16 cellular contexts compared by ENCODE assay signal in the genomic region with DNA sequence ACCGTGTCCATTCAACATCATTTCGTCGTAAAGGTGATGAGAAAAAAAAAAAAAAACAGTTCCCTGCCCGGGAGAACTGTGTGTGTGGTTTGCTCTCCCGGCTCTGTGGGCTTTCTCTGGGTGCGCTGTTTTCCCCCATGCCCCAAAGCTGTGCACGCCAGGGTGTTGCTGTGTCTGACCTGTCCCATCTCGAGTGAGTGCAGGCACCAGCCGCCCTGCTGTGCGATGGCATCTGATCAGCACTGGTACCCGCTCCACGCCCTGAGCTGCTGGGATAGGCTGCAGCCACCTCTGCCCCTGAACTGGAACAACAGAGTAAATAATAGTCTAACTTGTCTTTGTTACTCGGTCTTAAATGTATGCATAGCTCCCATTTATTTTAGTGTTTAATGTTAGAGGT. TPM values are rescaled to one million over a fixed set of nuclear protein-coding genes. Genes with fewer than 3 reads are reported as not detected.
DNase-seq lines count a peak whose midpoint lies in the region; ATAC-seq and TF ChIP-seq lines count a peak whose summit lies in the region.
"Had no signal": no experiment of that assay in that cellular context is flagged by ENCODE, and none has a peak within 500 bp of the region (broad histone marks: within the 10 kb centered on the region; RNA-seq: fewer than 3 reads in every experiment).

No MANE protein-coding gene starts in this region.

- TF ChIP-seq CTCF in chondrocyte (IDR thresholded peaks at IDR 0.05) (no peak), neural progenitor cell (IDR thresholded peaks at IDR 0.05) (no peak), type B pancreatic cell (conservative IDR thresholded peaks at IDR 0.05) (no peak)
- TF ChIP-seq CTCF in CD8-positive, alpha-beta T cell (IDR thresholded peaks at IDR 0.05), result no peak

- no peak overlapping the region for H3K27ac ChIP-seq in neural progenitor cell
- H3K27ac ChIP-seq in CD8-positive, alpha-beta T cell (ENCODE audit: low read depth, low read length), result no peak overlapping the region
- H3K27ac ChIP-seq: 22Rv1, GM23248 had no signal

- POLR2A ChIA-PET in CD8-positive, alpha-beta T cell (lab: Charles Lee), result no interaction called here

- no peaks in the 10 kb centered on the region for H3K9me3 Mint-ChIP-seq in activated T-cell treated with anti-CD3 and anti-CD28 coated beads, Interleukin-2, amount 50 U/mL, for 24 hours
- H3K9me3 Mint-ChIP-seq in activated T-cell treated with anti-CD3 and anti-CD28 coated beads, Interleukin-2, amount 50 U/mL, for 72 hours, result no peaks in the 10 kb centered on the region
- H3K9me3 Mint-ChIP-seq in chondrocyte (ENCODE audit: low read depth) (no peaks in the 10 kb centered on the region), neural progenitor cell (peaks cover 2% of the 10 kb centered on the region), type B pancreatic cell (no peaks in the 10 kb centered on the region)
- H3K9me3 Mint-ChIP-seq in CD8-positive, alpha-beta T cell, result no peaks in the 10 kb centered on the region
- H3K9me3 Mint-ChIP-seq: CD8-positive, alpha-beta memory T cell had no signal

- H3F3A ChIP-seq in neural progenitor cell (ENCODE audit: low read depth), result peaks cover 15% of the 10 kb centered on the region

- no peak overlapping the region for H3K4me3 ChIP-seq in neural progenitor cell
- no peak overlapping the region for H3K4me3 ChIP-seq in CD8-positive, alpha-beta T cell (ENCODE audit: low read depth, low read length)
- H3K4me3 ChIP-seq: GM23248 had no signal

- H3K4me3 Mint-ChIP-seq in activated T-cell treated with anti-CD3 and anti-CD28 coated beads, Interleukin-2, amount 50 U/mL, for 24 hours, result no peak overlapping the region
- H3K4me3 Mint-ChIP-seq in activated T-cell treated with anti-CD3 and anti-CD28 coated beads, Interleukin-2, amount 50 U/mL, for 72 hours, result no peak overlapping the region
- H3K4me3 Mint-ChIP-seq in chondrocyte (ENCODE audit: unreplicated experiment), result no peak overlapping the region
- no peak overlapping the region for H3K4me3 Mint-ChIP-seq in neural progenitor cell
- H3K4me3 Mint-ChIP-seq in type B pancreatic cell, result no peak overlapping the region
- H3K4me3 Mint-ChIP-seq in CD8-positive, alpha-beta T cell, result no peak overlapping the region
- H3K4me3 Mint-ChIP-seq: CD14-positive monocyte; CD8-positive, alpha-beta memory T cell had no signal

- no peak overlapping the region for H3K27ac Mint-ChIP-seq in activated T-cell treated with anti-CD3 and anti-CD28 coated beads, Interleukin-2, amount 50 U/mL, for 24 hours
- H3K27ac Mint-ChIP-seq in activated T-cell treated with anti-CD3 and anti-CD28 coated beads, Interleukin-2, amount 50 U/mL, for 72 hours, result no peak overlapping the region
- no peak overlapping the region for H3K27ac Mint-ChIP-seq in chondrocyte (ENCODE audit: unreplicated experiment)
- peak overlapping the region; percentile 11 for H3K27ac Mint-ChIP-seq in neural progenitor cell
- peak overlapping the region; percentile 39 for H3K27ac Mint-ChIP-seq in type B pancreatic cell
- no peak overlapping the region for H3K27ac Mint-ChIP-seq in CD8-positive, alpha-beta T cell
- H3K27ac Mint-ChIP-seq: CD8-positive, alpha-beta memory T cell had no signal

- peak; percentile 6 for DNase-seq in activated T-cell treated with anti-CD3 and anti-CD28 coated beads, Interleukin-2, amount 50 U/mL, for 24 hours
- DNase-seq in activated T-cell treated with anti-CD3 and anti-CD28 coated beads, Interleukin-2, amount 50 U/mL, for 72 hours, result no peak
- DNase-seq in chondrocyte (ENCODE audit: low spot score) (peak; percentile 72), neural progenitor cell (ENCODE audit: low spot score) (no peak), type B pancreatic cell (ENCODE audit: extremely low spot score, unreplicated experiment) (no peak)
- no peak for DNase-seq in CD8-positive, alpha-beta T cell
- DNase-seq in NK-92 treated with Interleukin-12 subunit alpha and Interleukin-12 subunit beta, amount 100 ng/mL, for 24 hours (lab: John Stamatoyannopoulos, UW), result no peak
- DNase-seq: Caco-2; CD8-positive, alpha-beta memory T cell; DMS53; GF-D8; GM23248; H7 had no signal

- no peaks in the 10 kb centered on the region for H3K79me2 ChIP-seq in neural progenitor cell (ENCODE audit: low read depth)

- H3K27me3 Mint-ChIP-seq in activated T-cell treated with anti-CD3 and anti-CD28 coated beads, Interleukin-2, amount 50 U/mL, for 24 hours, result no peaks in the 10 kb centered on the region
- H3K27me3 Mint-ChIP-seq in activated T-cell treated with anti-CD3 and anti-CD28 coated beads, Interleukin-2, amount 50 U/mL, for 72 hours (ENCODE audit: low read depth), result no peaks in the 10 kb centered on the region
- H3K27me3 Mint-ChIP-seq in chondrocyte (ENCODE audit: low read depth) (no peaks in the 10 kb centered on the region), neural progenitor cell (ENCODE audit: insufficient read depth, low read depth) (no peaks in the 10 kb centered on the region), type B pancreatic cell (no peaks in the 10 kb centered on the region)
- H3K27me3 Mint-ChIP-seq in CD8-positive, alpha-beta T cell (ENCODE audit: low read depth), result no peaks in the 10 kb centered on the region
- H3K27me3 Mint-ChIP-seq: CD8-positive, alpha-beta memory T cell had no signal

- no peaks in the 10 kb centered on the region for H3K4me1 ChIP-seq in neural progenitor cell
- H3K4me1 ChIP-seq in CD8-positive, alpha-beta T cell (ENCODE audit: insufficient read depth, low read length), result no peaks in the 10 kb centered on the region
- H3K4me1 ChIP-seq: Caco-2 had no signal

- H2AFZ ChIP-seq in neural progenitor cell (replicated peaks), result no peak overlapping the region
- H2AFZ ChIP-seq: GM23248 had no signal

- no peaks in the 10 kb centered on the region for H3K27me3 ChIP-seq in neural progenitor cell
- no peaks in the 10 kb centered on the region for H3K27me3 ChIP-seq in CD8-positive, alpha-beta T cell (ENCODE audit: insufficient read depth, low read length)

- no peaks in the 10 kb centered on the region for H4K20me1 ChIP-seq in neural progenitor cell (ENCODE audit: low read depth)

- H3K4me1 Mint-ChIP-seq in activated T-cell treated with anti-CD3 and anti-CD28 coated beads, Interleukin-2, amount 50 U/mL, for 24 hours (ENCODE audit: low read depth), result no peaks in the 10 kb centered on the region
- H3K4me1 Mint-ChIP-seq in activated T-cell treated with anti-CD3 and anti-CD28 coated beads, Interleukin-2, amount 50 U/mL, for 72 hours (ENCODE audit: low read depth), result no peaks in the 10 kb centered on the region
- H3K4me1 Mint-ChIP-seq in chondrocyte (ENCODE audit: low read depth) (peaks cover 8% of the 10 kb centered on the region), neural progenitor cell (no peaks in the 10 kb centered on the region), type B pancreatic cell (ENCODE audit: unreplicated experiment) (peaks cover 4% of the 10 kb centered on the region)
- no peaks in the 10 kb centered on the region for H3K4me1 Mint-ChIP-seq in CD8-positive, alpha-beta T cell (ENCODE audit: low read depth)
- H3K4me1 Mint-ChIP-seq: CD14-positive monocyte; CD8-positive, alpha-beta memory T cell had no signal

- CTCF ChIA-PET in CD8-positive, alpha-beta T cell (lab: Charles Lee), result no interaction called here

- H3K36me3 Mint-ChIP-seq in activated T-cell treated with anti-CD3 and anti-CD28 coated beads, Interleukin-2, amount 50 U/mL, for 24 hours (ENCODE audit: low read depth), result peaks cover 54% of the 10 kb centered on the region
- peaks cover 0 to 4% of the 10 kb centered on the region in 2 donors for H3K36me3 Mint-ChIP-seq in activated T-cell treated with anti-CD3 and anti-CD28 coated beads, Interleukin-2, amount 50 U/mL, for 72 hours (ENCODE audit: insufficient read depth in 2 of 2)
- H3K36me3 Mint-ChIP-seq in chondrocyte (ENCODE audit: low read depth), result peaks cover 7% of the 10 kb centered on the region
- H3K36me3 Mint-ChIP-seq in neural progenitor cell, result peaks cover 22% of the 10 kb centered on the region
- H3K36me3 Mint-ChIP-seq in type B pancreatic cell, result peaks cover 10% of the 10 kb centered on the region
- H3K36me3 Mint-ChIP-seq in CD8-positive, alpha-beta T cell, result peaks cover 42% of the 10 kb centered on the region

- ATAC-seq in activated T-cell treated with anti-CD3 and anti-CD28 coated beads, Interleukin-2, amount 50 U/mL, for 72 hours (replicated peaks in 1 of 2), result no peak
- no peak for ATAC-seq in CD8-positive, alpha-beta T cell
- no peak for ATAC-seq in GM18520 (IDR thresholded peaks at IDR 0.05; ENCODE audit: unreplicated experiment)

- H3K9ac ChIP-seq in neural progenitor cell, result no peak overlapping the region
- H3K9ac ChIP-seq: GM23248 had no signal

- peaks cover 6% of the 10 kb centered on the region for H3K36me3 ChIP-seq in neural progenitor cell
- peaks cover 10% of the 10 kb centered on the region for H3K36me3 ChIP-seq in CD8-positive, alpha-beta T cell (ENCODE audit: insufficient read depth, low read length)

- intact Hi-C loops in CD8-positive, alpha-beta T cell (cut with DNase I, micrococcal nuclease), result no loop called here

- H3K9me3 ChIP-seq in neural progenitor cell (ENCODE audit: low read depth), result no peaks in the 10 kb centered on the region
- H3K9me3 ChIP-seq in CD8-positive, alpha-beta T cell (ENCODE audit: low read length), result no peaks in the 10 kb centered on the region

- H3K4me2 ChIP-seq in neural progenitor cell, result no peak overlapping the region

RNA-seq across cellular contexts. Expression of a gene that starts 33.3 kb away (rescaled TPM):
- total RNA-seq in activated T-cell treated with anti-CD3 and anti-CD28 coated beads, Interleukin-2, amount 50 U/mL, for 72 hours, result 10 to 100 TPM; 18.6 to 18.7 TPM
- total RNA-seq in chondrocyte (2.7 to 4.5 TPM (median 3.3 TPM) in 3 replicates), neural progenitor cell (ENCODE audit: low replicate concordance) (17.2 and 21.5 TPM in 2 replicates), type B pancreatic cell (ENCODE audit: low replicate concordance) (14.2 and 27.8 TPM in 2 replicates)
- 1 to 10 TPM; 7.4 to 8.9 TPM for total RNA-seq in CD8-positive, alpha-beta T cell

RNA-seq across cellular contexts. Expression of a gene that starts 47.7 kb away (rescaled TPM):
- total RNA-seq in activated T-cell treated with anti-CD3 and anti-CD28 coated beads, Interleukin-2, amount 50 U/mL, for 72 hours, result under 1 TPM; 0.29 to 0.32 TPM
- total RNA-seq in chondrocyte, result 0.07 to 0.70 TPM (median 0.56 TPM) in 3 replicates
- total RNA-seq in neural progenitor cell (ENCODE audit: low replicate concordance), result 0.87 TPM in 1 of 2 replicates, not detected in the other
- total RNA-seq in type B pancreatic cell (ENCODE audit: low replicate concordance), result 3.6 and 5.0 TPM in 2 replicates
- total RNA-seq in CD8-positive, alpha-beta T cell, result 1 to 10 TPM; 5.1 to 5.4 TPM
- total RNA-seq: GM23248 had no signal

Comparison
In these comparisons a context has a peak if more than half of its experiments do, and no peak if none do; other contexts are left out.
1. DNase-seq: peak in activated T-cell treated with anti-CD3 and anti-CD28 coated beads, Interleukin-2, amount 50 U/mL, for 24 hours (single experiment) and chondrocyte (single experiment); none in activated T-cell treated with anti-CD3 and anti-CD28 coated beads, Interleukin-2, amount 50 U/mL, for 72 hours (0 of 2), neural progenitor cell (single experiment), type B pancreatic cell (single experiment), CD8-positive, alpha-beta T cell (0 of 7) and NK-92 treated with Interleukin-12 subunit alpha and Interleukin-12 subunit beta, amount 100 ng/mL, for 24 hours (single experiment).
2. H3K27ac Mint-ChIP-seq: peak in neural progenitor cell (single experiment) and type B pancreatic cell (single experiment); none in activated T-cell treated with anti-CD3 and anti-CD28 coated beads, Interleukin-2, amount 50 U/mL, for 24 hours (single experiment), activated T-cell treated with anti-CD3 and anti-CD28 coated beads, Interleukin-2, amount 50 U/mL, for 72 hours (single experiment), chondrocyte (single experiment) and CD8-positive, alpha-beta T cell (single experiment).